In the genomic region with DNA sequence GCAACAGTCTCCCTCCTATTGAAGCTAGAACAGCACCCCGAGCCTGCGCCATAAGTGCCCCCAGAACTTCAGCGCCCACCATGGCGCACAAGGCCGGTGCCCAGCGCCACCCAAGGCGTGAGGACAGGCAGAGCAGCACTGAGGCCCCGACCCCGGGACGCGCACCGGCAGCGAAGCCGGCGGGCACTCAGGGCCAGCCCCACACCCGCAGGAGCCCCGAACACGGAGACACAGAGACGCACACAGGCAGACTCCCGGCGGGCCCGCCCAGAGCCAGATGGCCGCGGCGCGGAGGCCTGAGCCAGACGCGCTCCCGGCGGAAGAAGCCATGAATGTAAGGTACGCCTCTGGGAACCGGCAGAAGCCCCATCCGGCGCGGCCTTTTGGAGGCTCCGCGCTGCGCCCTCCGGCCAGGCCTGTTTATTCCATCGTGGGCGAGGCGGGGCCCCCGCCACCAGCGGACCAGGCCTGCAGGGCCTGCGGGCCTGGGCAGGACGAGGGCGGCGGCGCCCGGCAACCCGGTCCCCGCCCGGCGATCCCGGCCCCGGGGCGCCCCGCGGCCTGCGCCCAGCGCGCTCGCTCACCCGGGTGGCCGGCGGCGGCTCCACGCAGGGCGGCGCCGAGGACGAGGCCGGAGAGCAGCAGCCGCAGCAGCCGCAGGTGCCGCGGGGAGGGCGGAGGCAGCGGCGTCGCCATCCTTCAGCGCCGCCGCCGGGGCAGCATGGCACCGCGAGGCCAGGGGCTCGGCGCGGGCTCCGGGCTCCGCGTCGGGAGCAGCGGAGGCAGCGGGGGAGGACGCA, we compare ENCODE assay signal across 9 cellular contexts.
DNase-seq lines count a peak whose midpoint lies in the region; ATAC-seq lines count a peak whose summit lies in the region.
"Had no signal": no experiment of that assay in that cellular context is flagged by ENCODE, and none has a peak within 500 bp of the region (broad histone marks: within the 10 kb centered on the region; RNA-seq: fewer than 3 reads in every experiment).

No MANE protein-coding gene starts in this region.

- H3K4me3 ChIP-seq in endocrine pancreas (ENCODE audit: control insufficient read depth, insufficient read depth, low read length) (peak overlapping the region; percentile 35), muscle layer of duodenum (ENCODE audit: low read depth in 1 of 2, low read length in 2 of 2) (peak overlapping the region; percentile 61 to 78)

- H3K9ac ChIP-seq in endocrine pancreas (ENCODE audit: control insufficient read depth, insufficient read depth, low read length) = peak overlapping the region; percentile 76

- no peaks in the 10 kb centered on the region for H3K27me3 ChIP-seq in endocrine pancreas (ENCODE audit: control insufficient read depth, insufficient read depth, low read length)
- peaks cover 18% of the 10 kb centered on the region for H3K27me3 ChIP-seq in muscle layer of duodenum (ENCODE audit: low read depth, low read length)

- DNase-seq in NCI-H1694 treated with DMSO at 0.1 percent for 48 hours (lab: John Stamatoyannopoulos, UW) (peak; percentile 41), NCI-H1694 (lab: John Stamatoyannopoulos, UW) (no peak), RKO (ENCODE audit: low spot score) (peak; percentile 80), NCI-H226 (no peak)
- DNase-seq: DND-41 had no signal

- H3K4me1 ChIP-seq in endocrine pancreas (ENCODE audit: control insufficient read depth, insufficient read depth, low read length) (no peaks in the 10 kb centered on the region), muscle layer of duodenum (ENCODE audit: control insufficient read depth in 1 of 2, insufficient read depth in 2 of 2, low read length in 2 of 2) (peaks cover 4 to 36% of the 10 kb centered on the region in 2 donors)

- no peak overlapping the region for H3K27ac ChIP-seq in muscle layer of duodenum (ENCODE audit: low read length)

- H3K9me3 ChIP-seq in endocrine pancreas (ENCODE audit: control insufficient read depth, low read length) = no peaks in the 10 kb centered on the region
- no peaks in the 10 kb centered on the region for H3K9me3 ChIP-seq in muscle layer of duodenum (ENCODE audit: control insufficient read depth in 1 of 2, low read length in 2 of 2)

- no peaks in the 10 kb centered on the region for H3K36me3 ChIP-seq in endocrine pancreas (ENCODE audit: control insufficient read depth, insufficient read depth, low read length)
- H3K36me3 ChIP-seq in muscle layer of duodenum (ENCODE audit: control insufficient read depth in 1 of 2, insufficient read depth in 2 of 2, low read length in 2 of 2) = peaks cover 0 to 11% of the 10 kb centered on the region in 2 donors

- ATAC-seq in HG03280 (IDR thresholded peaks at IDR 0.05; ENCODE audit: unreplicated experiment) = no peak
- ATAC-seq in HG02981 (IDR thresholded peaks at IDR 0.05; ENCODE audit: unreplicated experiment) = no peak

Comparison
In these comparisons a context has a peak if more than half of its experiments do, and no peak if none do; other contexts are left out.
1. DNase-seq: peak in NCI-H1694 treated with DMSO at 0.1 percent for 48 hours (single experiment) and RKO (single experiment); none in NCI-H1694 (single experiment) and NCI-H226 (single experiment).